In the genomic region with DNA sequence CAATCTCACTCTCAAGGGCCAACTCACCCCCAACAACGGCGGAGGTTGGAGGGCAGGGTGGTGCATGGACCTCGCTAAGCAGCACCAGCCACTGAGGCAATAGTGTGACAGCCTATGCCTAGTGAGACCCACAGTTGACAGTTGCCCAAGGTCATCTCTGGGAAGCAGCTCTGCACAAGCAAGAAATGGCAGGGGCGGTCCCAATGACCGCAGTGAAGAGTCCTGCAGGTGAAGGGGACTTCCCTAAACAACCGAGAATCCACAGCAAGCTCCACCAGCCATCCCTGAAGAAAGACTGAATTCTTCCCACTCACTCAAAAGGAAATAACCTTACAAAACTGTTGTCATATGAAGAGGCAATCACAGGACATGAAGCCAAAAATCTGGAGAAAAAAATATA, we compare ENCODE assay signal across 21 cellular contexts.
A peak's percentile ranks its signal among the peaks of the same experiment; 100 is the strongest.
DNase-seq lines count a peak whose midpoint lies in the region; ATAC-seq, FAIRE-seq and TF ChIP-seq lines count a peak whose summit lies in the region.
"Had no signal": no experiment of that assay in that cellular context is flagged by ENCODE, and none has a peak within 500 bp of the region (broad histone marks: within the 10 kb centered on the region; RNA-seq: fewer than 3 reads in every experiment).

No MANE protein-coding gene starts in this region.

- DNase-seq in GM12878 (ENCODE audit: low read depth, low spot score), result no peak
- no peak for DNase-seq in NCI-H510A (lab: John Stamatoyannopoulos, UW)
- no peak for DNase-seq in heart right ventricle
- DNase-seq in foreskin melanocyte, result no peak
- no peak for DNase-seq in osteoblast (ENCODE audit: insufficient read length, low spot score, missing footprints)
- DNase-seq: activated B cell treated with CpG ODN at 0.5 μM for 24 hours; activated naive CD8-positive, alpha-beta T cell treated with anti-CD3 and anti-CD28 coated beads, Interleukin-2, amount 50 U/mL, for 24 hours; CD4-positive, alpha-beta memory T cell; foreskin fibroblast; mammary epithelial cell; naive thymus-derived CD4-positive, alpha-beta T cell; NCI-H1092; NCI-H2107; NCI-H526 treated with DMSO at 0.1 percent for 48 hours; posterior cingulate gyrus had no signal

- TF ChIP-seq RAD21 in GM12878 (IDR thresholded peaks at IDR 0.05; ENCODE audit: insufficient read depth, low read depth, low read length), result 0 out of 2 replicates have a peak, but pooled peaks have one; percentile 14

- H4K20me1 ChIP-seq in GM12878 (ENCODE audit: control insufficient read depth, insufficient read depth), result no peaks in the 10 kb centered on the region
- H4K20me1 ChIP-seq in osteoblast (ENCODE audit: insufficient read depth, low read length), result no peaks in the 10 kb centered on the region

- FAIRE-seq in GM12878 (lab: Jason Lieb, UNC), result no peak

- RAD21 ChIA-PET in GM12878 (lab: Charles Lee; ENCODE audit: unreplicated experiment), result interaction anchor here (0.8 to 2.5 kb wide), 9 partner anchors 10 to 151 kb away, joined by 3 to 9 read pairs (median 4); no protein-coding TSS in a partner anchor

- no peaks in the 10 kb centered on the region for H3K27me3 ChIP-seq in GM12878 (replicated peaks in 1 of 2; ENCODE audit: control insufficient read depth in 2 of 2, insufficient read depth in 2 of 2, low read length in 1 of 2)
- no peaks in the 10 kb centered on the region for H3K27me3 ChIP-seq in heart right ventricle
- no peaks in the 10 kb centered on the region for H3K27me3 ChIP-seq in osteoblast (ENCODE audit: insufficient read depth, low read length)

- no peak for TF ChIP-seq POLR2A in GM12878 (IDR thresholded peaks at IDR 0.05; ENCODE audit: low read depth, low read length)

- ATAC-seq in GM18858 (IDR thresholded peaks at IDR 0.05; ENCODE audit: unreplicated experiment) (peak; percentile 69), GM21529 (IDR thresholded peaks at IDR 0.05; ENCODE audit: unreplicated experiment) (peak; percentile 95), HG02938 (IDR thresholded peaks at IDR 0.05; ENCODE audit: unreplicated experiment) (peak; percentile 62), GM12878 (peak; percentile 88), heart right ventricle (no peak)
- ATAC-seq: activated naive CD8-positive, alpha-beta T cell treated with anti-CD3 and anti-CD28 coated beads, Interleukin-2, amount 50 U/mL, for 24 hours; naive thymus-derived CD4-positive, alpha-beta T cell; Panc1 had no signal

- in situ Hi-C loops in GM12878 (cut with MboI), result no loop called here

- H3K4me2 ChIP-seq in GM12878 (ENCODE audit: control insufficient read depth, insufficient read depth) (0 out of 2 replicates have a peak overlapping the region, but pooled peaks have one; percentile 17), osteoblast (ENCODE audit: insufficient read depth, low read length) (no peak overlapping the region)
- H3K4me2 ChIP-seq: KMS-11 had no signal

- H3K4me3 ChIP-seq in GM12878, result no peak overlapping the region
- no peak overlapping the region for H3K4me3 ChIP-seq in heart right ventricle
- H3K4me3 ChIP-seq in osteoblast (ENCODE audit: insufficient read depth, low read length), result no peak overlapping the region
- H3K4me3 ChIP-seq: SK-N-MC had no signal

- H3K4me1 ChIP-seq in GM12878 (ENCODE audit: control insufficient read depth, insufficient read depth, low read length) (peaks cover 9% of the 10 kb centered on the region), heart right ventricle (no peaks in the 10 kb centered on the region), osteoblast (ENCODE audit: insufficient read depth, low read length) (no peaks in the 10 kb centered on the region)

- no peak overlapping the region for H3K27ac ChIP-seq in GM12878 (ENCODE audit: control insufficient read depth, insufficient read depth)
- no peak overlapping the region for H3K27ac ChIP-seq in heart right ventricle
- no peak overlapping the region for H3K27ac ChIP-seq in osteoblast (ENCODE audit: low read depth, low read length)
- H3K27ac ChIP-seq: KMS-11, SK-N-MC had no signal

- CTCF ChIA-PET in GM12878 (lab: Yijun Ruan, JAX), result interaction anchor here (0.8 kb wide), 1 partner anchor 20 kb away, joined by 3 read pairs; no protein-coding TSS in a partner anchor

- no peaks in the 10 kb centered on the region for H3K36me3 ChIP-seq in GM12878 (ENCODE audit: control insufficient read depth in 2 of 2, insufficient read depth in 2 of 2, low read length in 1 of 2)
- H3K36me3 ChIP-seq in heart right ventricle, result no peaks in the 10 kb centered on the region
- H3K36me3 ChIP-seq in osteoblast (ENCODE audit: insufficient read depth, low read length), result no peaks in the 10 kb centered on the region

- H2AFZ ChIP-seq in GM12878 (ENCODE audit: control insufficient read depth, low read depth, low read length), result no peak overlapping the region
- no peak overlapping the region for H2AFZ ChIP-seq in osteoblast (ENCODE audit: low read length)

- POLR2A ChIA-PET in GM12878 (lab: Charles Lee), result interaction anchor here (0.8 to 1.0 kb wide), 2 partner anchors 16 to 55 kb away, joined by 3 to 5 read pairs; no protein-coding TSS in a partner anchor

- TF ChIP-seq CTCF in GM12878 (IDR thresholded peaks at IDR 0.05 in 2 of 3, conservative IDR thresholded peaks at IDR 0.05 in 1 of 3; ENCODE audit: control insufficient read depth in 2 of 3, extremely low read depth in 1 of 3, insufficient read depth in 1 of 3, low read depth in 3 of 3, low read length in 3 of 3) (no peak), heart right ventricle (IDR thresholded peaks at IDR 0.05) (no peak), osteoblast (IDR thresholded peaks at IDR 0.05; ENCODE audit: extremely low read depth, low read depth, low read length) (no peak)

- SMC1A ChIA-PET in GM12878 (lab: Charles Lee; ENCODE audit: uncharacterized antibody, unreplicated experiment), result interaction anchor here (0.9 to 2.3 kb wide), 10 partner anchors 9 to 177 kb away, joined by 3 to 17 read pairs (median 3); no protein-coding TSS in a partner anchor

- intact Hi-C loops in GM12878 (cut with micrococcal nuclease; ENCODE audit: unreplicated experiment) (no loop called here), heart right ventricle (cut with DNase I) (no loop called here)

- TF ChIP-seq EP300 in GM12878 (IDR thresholded peaks at IDR 0.05; ENCODE audit: borderline replicate concordance in 1 of 2, control insufficient read depth in 1 of 2, low read depth in 2 of 2, low read length in 2 of 2), result no peak

- WGBS in GM12878 (ENCODE audit: insufficient coverage, insufficient replicate concordance, low lambda C conversion rate, missing lambda C conversion rate), result 20% methylated on average over 6 of the region's 6 CpGs
- 98 to 99% methylated on average over 6 of the region's 6 CpGs for WGBS in heart right ventricle, 2 donors

- no peak overlapping the region for H3K9ac ChIP-seq in GM12878 (ENCODE audit: control insufficient read depth, insufficient read depth, low read length)
- H3K9ac ChIP-seq: KMS-11 had no signal

- no TSS peak for BruUV-seq in GM12878 (replicated peaks; lab: Mats Ljungman, UMichigan)

- H3K79me2 ChIP-seq in GM12878 (ENCODE audit: control insufficient read depth, insufficient read depth, low read length) (no peaks in the 10 kb centered on the region), osteoblast (ENCODE audit: insufficient read depth, low read length) (no peaks in the 10 kb centered on the region)

- H3K9me3 ChIP-seq in GM12878 (replicated peaks; ENCODE audit: control insufficient read depth, insufficient read depth, low read length), result peaks cover 5% of the 10 kb centered on the region; the same call in 2 of the 3 replicates
- peaks cover 0 to 9% (median 0%) of the 10 kb centered on the region in 11 donors for H3K9me3 ChIP-seq in heart right ventricle
- H3K9me3 ChIP-seq in osteoblast (ENCODE audit: low read depth, low read length), result no peaks in the 10 kb centered on the region

TF ChIP-seq in GM12878, 131 proteins besides CTCF, POLR2A, EP300 and RAD21 (continues in another document):
- no peak for TF ChIP-seq FOXM1 (IDR thresholded peaks at IDR 0.05; ENCODE audit: low read depth, low read length)
- peak; percentile 47 to 57; a peak in 2 of 4 replicates for TF ChIP-seq IKZF2 (IDR thresholded peaks at IDR 0.05)
- no peak for TF ChIP-seq EGR1 (IDR thresholded peaks at IDR 0.05; ENCODE audit: borderline replicate concordance in 1 of 2, low read depth in 2 of 2, low read length in 2 of 2)
- TF ChIP-seq CBX5 (IDR thresholded peaks at IDR 0.05; ENCODE audit: low read depth), result no peak
- TF ChIP-seq, protein P1, sequence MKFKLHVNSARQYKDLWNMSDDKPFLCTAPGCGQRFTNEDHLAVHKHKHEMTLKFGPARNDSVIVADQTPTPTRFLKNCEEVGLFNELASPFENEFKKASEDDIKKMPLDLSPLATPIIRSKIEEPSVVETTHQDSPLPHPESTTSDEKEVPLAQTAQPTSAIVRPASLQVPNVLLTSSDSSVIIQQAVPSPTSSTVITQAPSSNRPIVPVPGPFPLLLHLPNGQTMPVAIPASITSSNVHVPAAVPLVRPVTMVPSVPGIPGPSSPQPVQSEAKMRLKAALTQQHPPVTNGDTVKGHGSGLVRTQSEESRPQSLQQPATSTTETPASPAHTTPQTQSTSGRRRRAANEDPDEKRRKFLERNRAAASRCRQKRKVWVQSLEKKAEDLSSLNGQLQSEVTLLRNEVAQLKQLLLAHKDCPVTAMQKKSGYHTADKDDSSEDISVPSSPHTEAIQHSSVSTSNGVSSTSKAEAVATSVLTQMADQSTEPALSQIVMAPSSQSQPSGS (IDR thresholded peaks at IDR 0.05; ENCODE audit: low read length), result no peak
- peak in 1 of 2 experiments; percentile 56; a peak in 2 of 4 replicates for TF ChIP-seq BHLHE40 (IDR thresholded peaks at IDR 0.05; ENCODE audit: borderline replicate concordance in 1 of 2, low read depth in 2 of 2, low read length in 1 of 2)

Comparison
In these comparisons a context has a peak if more than half of its experiments do, and no peak if none do; other contexts are left out.
1. ATAC-seq: peak in GM18858 (single experiment), GM21529 (single experiment), HG02938 (single experiment) and GM12878 (single experiment); none in heart right ventricle (0 of 8).